ENCODE assay signal across 7 cellular contexts in genomic region chr22:21972293-21972779, GRCh38. TPM values are rescaled to one million over a fixed set of nuclear protein-coding genes. Genes with fewer than 3 reads are reported as not detected.
DNase-seq lines count a peak whose midpoint lies in the region; ATAC-seq, FAIRE-seq and TF ChIP-seq lines count a peak whose summit lies in the region.

No MANE protein-coding gene starts in this region.

- no peaks in the 10 kb centered on the region for H3K9me3 ChIP-seq in OCI-LY3 (ENCODE audit: insufficient read depth, low read length)

- FAIRE-seq in GM12892 (lab: Jason Lieb, UNC) = peak; percentile 79

- H3K36me3 ChIP-seq in OCI-LY3 (replicated peaks; ENCODE audit: low read depth, low read length) = peaks cover 46% of the 10 kb centered on the region

- peaks cover 9% of the 10 kb centered on the region; the same call in 1 of the 2 replicates for H3K79me2 ChIP-seq in OCI-LY3 (ENCODE audit: low read length)

- no peak overlapping the region for H3K9ac ChIP-seq in OCI-LY3 (ENCODE audit: low read length)

- no peak for TF ChIP-seq POLR2A in GM12892 (IDR thresholded peaks at IDR 0.05; ENCODE audit: low read depth, low read length)

- H2AFZ ChIP-seq in OCI-LY3 (ENCODE audit: low read depth, low read length) = no peak overlapping the region

- no peaks in the 10 kb centered on the region for H3K27me3 ChIP-seq in OCI-LY3 (ENCODE audit: low read depth, low read length)

- H3K4me1 ChIP-seq in OCI-LY3 (ENCODE audit: low read length) = no peaks in the 10 kb centered on the region

- intact Hi-C loops in head of caudate nucleus (cut with DNase I) = no loop called here

- H4K20me1 ChIP-seq in OCI-LY3 (ENCODE audit: insufficient read depth, low read length) = 0 out of 2 replicates have a peak, but pooled peaks cover 11% of the 10 kb centered on the region

- H3K4me3 ChIP-seq in OCI-LY3 (ENCODE audit: low read length) = no peak overlapping the region

- peak; percentile 81 for DNase-seq in GM12892 (ENCODE audit: insufficient read length)
- peak; percentile 19 for DNase-seq in activated gamma-delta T cell (lab: John Stamatoyannopoulos, UW)
- DNase-seq in head of caudate nucleus = peak in 41 of 42 donors; percentile 22 to 80 (median 55)
- peak; percentile 69 for DNase-seq in stimulated activated CD4-positive, alpha-beta T cell treated with anti-CD3 and anti-CD28 coated beads, Interleukin-15, amount 100 ng/mL, for 24 hours
- no peak for DNase-seq in NCI-H510A treated with DMSO at 0.1 percent for 48 hours (lab: John Stamatoyannopoulos, UW)

- H3K4me2 ChIP-seq in OCI-LY3 (ENCODE audit: low read length) = no peak overlapping the region

- ATAC-seq in HG02588 (IDR thresholded peaks at IDR 0.05; ENCODE audit: unreplicated experiment) = no peak

- H3K27ac ChIP-seq in OCI-LY3 (ENCODE audit: low read length) = no peak overlapping the region

- peak; percentile 96 for TF ChIP-seq CTCF in OCI-LY3 (IDR thresholded peaks at IDR 0.05; ENCODE audit: low read depth, low read length)

RNA-seq across cellular contexts. Expression of gene TOP3B, which starts 10.3 kb away (rescaled TPM):
- 13.7 TPM for polyA plus RNA-seq in GM12892 (2012; ENCODE audit: missing spikeins)

RNA-seq across cellular contexts. Expression of gene PPM1F, which starts 19.7 kb away (rescaled TPM):
- 3.8 TPM for polyA plus RNA-seq in GM12892 (2012; ENCODE audit: missing spikeins)
